Comparison of ENCODE assay signal across 8 cellular contexts in the genomic region with DNA sequence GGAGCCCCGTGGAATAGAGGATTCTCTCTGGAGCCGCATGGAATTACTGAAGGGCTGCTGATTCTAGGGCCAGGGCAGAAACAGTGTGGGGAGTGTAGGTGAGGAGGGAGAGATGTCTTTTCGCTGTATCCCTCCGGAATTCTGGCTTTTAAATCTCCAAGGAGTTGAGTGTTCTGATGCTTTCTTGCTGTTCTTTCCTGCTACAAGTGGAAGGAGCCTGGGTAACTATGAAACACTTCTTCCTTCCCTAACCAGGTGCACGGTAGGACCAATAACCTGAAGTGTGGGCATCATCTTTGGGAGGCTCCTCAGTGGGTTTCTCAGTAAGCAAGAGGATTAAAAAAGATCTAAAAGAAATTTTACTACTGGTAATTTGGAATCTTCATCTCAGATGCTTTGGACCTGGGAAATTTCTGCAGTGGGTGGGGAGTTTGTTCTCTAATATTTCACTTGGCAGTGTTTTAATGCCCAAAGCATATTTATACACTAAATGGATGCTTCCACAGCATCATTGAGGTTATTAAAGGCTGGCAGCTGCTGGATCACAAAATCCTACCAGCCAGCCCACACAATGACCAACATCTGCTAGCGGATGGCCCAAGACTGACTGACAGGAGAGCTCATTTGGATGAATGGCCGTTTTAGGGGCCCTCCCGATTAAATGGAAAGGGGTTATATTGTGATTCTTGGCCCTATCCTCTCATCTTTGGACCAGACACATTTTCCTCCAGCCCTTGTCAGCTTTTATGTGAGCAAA. TPM values are rescaled to one million over a fixed set of nuclear protein-coding genes. Genes with fewer than 3 reads are reported as not detected.
DNase-seq lines count a peak whose midpoint lies in the region; ATAC-seq and TF ChIP-seq lines count a peak whose summit lies in the region.
"Had no signal": no experiment of that assay in that cellular context is flagged by ENCODE, and none has a peak within 500 bp of the region (broad histone marks: within the 10 kb centered on the region; RNA-seq: fewer than 3 reads in every experiment).

No MANE protein-coding gene starts in this region.

- 45 to 46% methylated on average over 8 of the region's 8 CpGs for WGBS in aorta, 2 donors

- H4K20me1 ChIP-seq in osteoblast (ENCODE audit: insufficient read depth, low read length): no peaks in the 10 kb centered on the region

- H3K27me3 ChIP-seq in osteoblast (ENCODE audit: insufficient read depth, low read length) (peaks cover 23% of the 10 kb centered on the region), aorta (ENCODE audit: control insufficient read depth in 1 of 2, insufficient read depth in 2 of 2, low read length in 1 of 2) (no peaks in the 10 kb centered on the region)
- H3K27me3 ChIP-seq: thyroid gland had no signal

- TF ChIP-seq CTCF in choroid plexus epithelial cell (conservative IDR thresholded peaks at IDR 0.05; ENCODE audit: low read depth, low read length) (no peak), osteoblast (IDR thresholded peaks at IDR 0.05; ENCODE audit: extremely low read depth, low read depth, low read length) (no peak)

- no peaks in the 10 kb centered on the region for H3K79me2 ChIP-seq in osteoblast (ENCODE audit: insufficient read depth, low read length)

- H3K9me3 ChIP-seq in osteoblast (ENCODE audit: low read depth, low read length) (no peaks in the 10 kb centered on the region), aorta (ENCODE audit: control insufficient read depth, low read length) (no peaks in the 10 kb centered on the region)
- H3K9me3 ChIP-seq: thyroid gland had no signal

- peak; percentile 22 for DNase-seq in COLO668 (lab: John Stamatoyannopoulos, UW; ENCODE audit: unreplicated experiment)
- DNase-seq in HuH-7.5 (ENCODE audit: low spot score): peak; percentile 34
- no peak for DNase-seq in choroid plexus epithelial cell (ENCODE audit: low read depth)
- DNase-seq in osteoblast (ENCODE audit: insufficient read length, low spot score, missing footprints): peak; percentile 37
- DNase-seq in aorta: no peak

- no peak for ATAC-seq in GM18505 (IDR thresholded peaks at IDR 0.05; ENCODE audit: unreplicated experiment)
- no peak for ATAC-seq in HG03378 (IDR thresholded peaks at IDR 0.05; ENCODE audit: unreplicated experiment)
- no peak for ATAC-seq in aorta (ENCODE audit: low FRiP score)

- H3K27ac ChIP-seq in osteoblast (ENCODE audit: low read depth, low read length) (no peak overlapping the region), aorta (ENCODE audit: low read depth in 1 of 2, low read length in 2 of 2) (no peak overlapping the region)
- H3K27ac ChIP-seq: thyroid gland had no signal

- TF ChIP-seq POLR2A in GM18505 (IDR thresholded peaks at IDR 0.05; ENCODE audit: borderline replicate concordance, extremely low read depth, insufficient read depth, insufficient read length): no peak

- intact Hi-C loops in aorta (cut with DNase I): loop anchor here (5.0 to 10.0 kb wide), 2 partner anchors 112 to 449 kb away; no protein-coding TSS in a partner anchor

- peaks cover 28% of the 10 kb centered on the region for H3K4me1 ChIP-seq in osteoblast (ENCODE audit: insufficient read depth, low read length)
- peaks cover 0 to 4% of the 10 kb centered on the region in 2 donors for H3K4me1 ChIP-seq in aorta (ENCODE audit: control insufficient read depth in 1 of 2, insufficient read depth in 2 of 2, low read length in 2 of 2)

- H3K4me2 ChIP-seq in osteoblast (ENCODE audit: insufficient read depth, low read length): peak overlapping the region; percentile 98

- peak overlapping the region; percentile 80 for H3K4me3 ChIP-seq in choroid plexus epithelial cell (ENCODE audit: low read depth, low read length)
- peak overlapping the region; percentile 76 for H3K4me3 ChIP-seq in osteoblast (ENCODE audit: insufficient read depth, low read length)
- H3K4me3 ChIP-seq in aorta (ENCODE audit: low read length in 2 of 2): no peak overlapping the region

- H3K36me3 ChIP-seq in osteoblast (ENCODE audit: insufficient read depth, low read length): no peaks in the 10 kb centered on the region
- H3K36me3 ChIP-seq in aorta (ENCODE audit: control insufficient read depth in 1 of 2, insufficient read depth in 2 of 2, low read length in 1 of 2): no peaks in the 10 kb centered on the region
- H3K36me3 ChIP-seq: thyroid gland had no signal

- peak overlapping the region; percentile 5 for H2AFZ ChIP-seq in osteoblast (ENCODE audit: low read length)

RNA-seq across cellular contexts. Expression of gene EML6, which starts 2.1 kb away (rescaled TPM):
- total RNA-seq in osteoblast (0.29 and 1.1 TPM in 2 replicates), aorta (1 to 10 TPM; 2.6 to 2.7 TPM)
- under 1 TPM in 1 of 2 donors, not detected in 1; 0.95 TPM for polyA plus RNA-seq in aorta

Comparison
In these comparisons a context has a peak if more than half of its experiments do, and no peak if none do; other contexts are left out.
1. DNase-seq: peak in COLO668 (single experiment), HuH-7.5 (single experiment) and osteoblast (single experiment); none in choroid plexus epithelial cell (single experiment) and aorta (0 of 2).
2. H3K4me3 ChIP-seq: peak in choroid plexus epithelial cell (single experiment) and osteoblast (single experiment); none in aorta (0 of 2).